Comparison of ENCODE assay signal across 24 cellular contexts in genomic region chr1:162736184-162736583, GRCh38. TPM values are rescaled to one million over a fixed set of nuclear protein-coding genes. Genes with fewer than 3 reads are reported as not detected.
DNase-seq lines count a peak whose midpoint lies in the region; ATAC-seq, FAIRE-seq and TF ChIP-seq lines count a peak whose summit lies in the region.
"Had no signal": no experiment of that assay in that cellular context is flagged by ENCODE, and none has a peak within 500 bp of the region (broad histone marks: within the 10 kb centered on the region; RNA-seq: fewer than 3 reads in every experiment).

No MANE protein-coding gene starts in this region.

- no peaks in the 10 kb centered on the region for H3K27me3 ChIP-seq in GM12878 (replicated peaks in 1 of 2; ENCODE audit: control insufficient read depth in 2 of 2, insufficient read depth in 2 of 2, low read length in 1 of 2)
- H3K27me3 ChIP-seq in stomach smooth muscle (ENCODE audit: control insufficient read depth in 1 of 2, insufficient read depth in 2 of 2, low read length in 2 of 2): no peaks in the 10 kb centered on the region
- H3K27me3 ChIP-seq: BLaER1 treated with 17β-estradiol and CSF1 and Interleukin-3, amounts not matched to agents 10 nM and 100 nM; MG63; Peyer's patch had no signal

- H3K4me1 ChIP-seq in GM12878 (ENCODE audit: control insufficient read depth, insufficient read depth, low read length): peaks cover 11% of the 10 kb centered on the region
- peaks cover 34% of the 10 kb centered on the region for H3K4me1 ChIP-seq in stomach smooth muscle (ENCODE audit: control insufficient read depth, insufficient read depth, low read length)
- H3K4me1 ChIP-seq: BLaER1 treated with 17β-estradiol and CSF1 and Interleukin-3, amounts not matched to agents 10 nM and 100 nM had no signal

- RAD21 ChIA-PET in GM12878 (lab: Charles Lee; ENCODE audit: unreplicated experiment): interaction anchor here (0.7 to 1.3 kb wide), 3 partner anchors 34 to 105 kb away, joined by 3 to 5 read pairs (median 3); no protein-coding TSS in a partner anchor

- no peaks in the 10 kb centered on the region for H3K27me3 Mint-ChIP-seq in activated CD4-positive, alpha-beta T cell treated with anti-CD3 and anti-CD28 coated beads, Interleukin-2, amount 10 ng/mL, durations not matched to agents 7 days and 5 days

- intact Hi-C loops in GM12878 (cut with micrococcal nuclease; ENCODE audit: unreplicated experiment): no loop called here

- H2AFZ ChIP-seq in GM12878 (ENCODE audit: control insufficient read depth, low read depth, low read length): no peak overlapping the region

- H3K79me2 ChIP-seq in GM12878 (ENCODE audit: control insufficient read depth, insufficient read depth, low read length): no peaks in the 10 kb centered on the region

- no peak for TF ChIP-seq POLR2A in GM12878 (IDR thresholded peaks at IDR 0.05; ENCODE audit: low read depth, low read length)

- DNase-seq in GM12878 (ENCODE audit: low read depth, low spot score): no peak
- DNase-seq in NCI-H226: no peak
- no peak for DNase-seq in activated CD4-positive, alpha-beta T cell treated with anti-CD3 and anti-CD28 coated beads, Interleukin-2, amount 10 ng/mL, durations not matched to agents 7 days and 5 days
- DNase-seq in NCI-H146 treated with DMSO at 0.1 percent for 48 hours (lab: John Stamatoyannopoulos, UW; ENCODE audit: unreplicated experiment): no peak
- DNase-seq in amygdala (lab: John Stamatoyannopoulos, UW): no peak
- DNase-seq: AML-193; CD4-positive, alpha-beta T cell; H7; KG1; MG63; NCI-H1105 treated with DMSO at 0.1 percent for 48 hours; NCI-H146; NCI-H2029; NCI-H2227 treated with DMSO at 0.1 percent for 48 hours; NCI-H510A; NCI-H69; OCI-M1; Peyer's patch; SHP77 treated with DMSO at 0.1 percent for 48 hours had no signal

- WGBS in GM12878 (ENCODE audit: insufficient coverage, insufficient replicate concordance, low lambda C conversion rate, missing lambda C conversion rate): 83% methylated on average over 3 of the region's 3 CpGs

- H3K9me3 Mint-ChIP-seq in activated CD4-positive, alpha-beta T cell treated with anti-CD3 and anti-CD28 coated beads, Interleukin-2, amount 10 ng/mL, durations not matched to agents 7 days and 5 days: no peaks in the 10 kb centered on the region
- H3K9me3 Mint-ChIP-seq: CD4-positive, alpha-beta T cell had no signal

- no peaks in the 10 kb centered on the region for H3K4me1 Mint-ChIP-seq in activated CD4-positive, alpha-beta T cell treated with anti-CD3 and anti-CD28 coated beads, Interleukin-2, amount 10 ng/mL, durations not matched to agents 7 days and 5 days

- H3K4me2 ChIP-seq in GM12878 (ENCODE audit: control insufficient read depth, insufficient read depth): peak overlapping the region; percentile 67; the same call in 1 of the 2 replicates
- H3K4me2 ChIP-seq: BLaER1 treated with 17β-estradiol and CSF1 and Interleukin-3, amounts not matched to agents 10 nM and 100 nM had no signal

- SMC1A ChIA-PET in GM12878 (lab: Charles Lee; ENCODE audit: uncharacterized antibody, unreplicated experiment): interaction anchor here (0.6 to 1.4 kb wide), 3 partner anchors 53 to 105 kb away, joined by 3 to 8 read pairs (median 4); no protein-coding TSS in a partner anchor

- H3K36me3 ChIP-seq in GM12878 (ENCODE audit: control insufficient read depth in 2 of 2, insufficient read depth in 2 of 2, low read length in 1 of 2) (no peaks in the 10 kb centered on the region), stomach smooth muscle (ENCODE audit: control insufficient read depth in 2 of 2, insufficient read depth in 2 of 2, low read length in 2 of 2) (peaks cover 0 to 3% of the 10 kb centered on the region in 2 donors)
- H3K36me3 ChIP-seq: BLaER1 treated with 17β-estradiol and CSF1 and Interleukin-3, amounts not matched to agents 10 nM and 100 nM; Peyer's patch had no signal

- ATAC-seq in GM21515 (IDR thresholded peaks at IDR 0.05; ENCODE audit: unreplicated experiment) (peak; percentile 27), GM12878 (no peak)

- CTCF ChIA-PET in GM12878 (lab: Yijun Ruan, JAX): interaction anchor here (0.6 to 1.4 kb wide), 3 partner anchors 103 to 123 kb away, joined by 3 read pairs; no protein-coding TSS in a partner anchor
- CTCF ChIA-PET in activated CD4-positive, alpha-beta T cell treated with anti-CD3 and anti-CD28 coated beads, Interleukin-2, amount 10 ng/mL, durations not matched to agents 7 days and 5 days (lab: Charles Lee): no interaction called here

- H3K9me3 ChIP-seq in GM12878 (replicated peaks; ENCODE audit: control insufficient read depth, insufficient read depth, low read length) (no peaks in the 10 kb centered on the region), stomach smooth muscle (ENCODE audit: control insufficient read depth in 2 of 2, low read length in 2 of 2) (no peaks in the 10 kb centered on the region)
- H3K9me3 ChIP-seq: Peyer's patch had no signal

- TF ChIP-seq EP300 in GM12878 (IDR thresholded peaks at IDR 0.05; ENCODE audit: borderline replicate concordance in 1 of 2, control insufficient read depth in 1 of 2, low read depth in 2 of 2, low read length in 2 of 2): no peak

- no peak for TF ChIP-seq CTCF in GM12878 (IDR thresholded peaks at IDR 0.05 in 2 of 3, conservative IDR thresholded peaks at IDR 0.05 in 1 of 3; ENCODE audit: control insufficient read depth in 2 of 3, extremely low read depth in 1 of 3, insufficient read depth in 1 of 3, low read depth in 3 of 3, low read length in 3 of 3)

- in situ Hi-C loops in GM12878 (cut with MboI): no loop called here

- H3K4me3 Mint-ChIP-seq in activated CD4-positive, alpha-beta T cell treated with anti-CD3 and anti-CD28 coated beads, Interleukin-2, amount 10 ng/mL, durations not matched to agents 7 days and 5 days: no peak overlapping the region
- H3K4me3 Mint-ChIP-seq: CD4-positive, alpha-beta T cell had no signal

- H3K27ac ChIP-seq in GM12878 (ENCODE audit: control insufficient read depth, insufficient read depth): peak overlapping the region; percentile 50; the same call in 1 of the 2 replicates
- H3K27ac ChIP-seq in stomach smooth muscle (ENCODE audit: low read length): peak overlapping the region; percentile 26
- H3K27ac ChIP-seq: BLaER1 treated with 17β-estradiol and CSF1 and Interleukin-3, amounts not matched to agents 10 nM and 100 nM; Peyer's patch had no signal

- no peak for TF ChIP-seq RAD21 in GM12878 (IDR thresholded peaks at IDR 0.05; ENCODE audit: insufficient read depth, low read depth, low read length)

- no TSS peak for BruUV-seq in GM12878 (replicated peaks; lab: Mats Ljungman, UMichigan)

- no peak overlapping the region for H3K4me3 ChIP-seq in GM12878
- H3K4me3 ChIP-seq in stomach smooth muscle (ENCODE audit: low read length in 2 of 2): no peak overlapping the region
- H3K4me3 ChIP-seq: BLaER1 treated with 17β-estradiol and CSF1 and Interleukin-3, amounts not matched to agents 10 nM and 100 nM; MG63; Peyer's patch had no signal

- FAIRE-seq in GM12878 (lab: Jason Lieb, UNC): no peak
- FAIRE-seq: A204.1, D721Med had no signal

- POLR2A ChIA-PET in GM12878 (lab: Charles Lee): no interaction called here
- POLR2A ChIA-PET in activated CD4-positive, alpha-beta T cell treated with anti-CD3 and anti-CD28 coated beads, Interleukin-2, amount 10 ng/mL, durations not matched to agents 7 days and 5 days (lab: Charles Lee): no interaction called here

- no peak overlapping the region for H3K27ac Mint-ChIP-seq in activated CD4-positive, alpha-beta T cell treated with anti-CD3 and anti-CD28 coated beads, Interleukin-2, amount 10 ng/mL, durations not matched to agents 7 days and 5 days
- H3K27ac Mint-ChIP-seq: CD4-positive, alpha-beta T cell had no signal

- H3K36me3 Mint-ChIP-seq in activated CD4-positive, alpha-beta T cell treated with anti-CD3 and anti-CD28 coated beads, Interleukin-2, amount 10 ng/mL, durations not matched to agents 7 days and 5 days (ENCODE audit: low read depth): no peaks in the 10 kb centered on the region

- no peaks in the 10 kb centered on the region for H4K20me1 ChIP-seq in GM12878 (ENCODE audit: control insufficient read depth, insufficient read depth)
- H4K20me1 ChIP-seq: BLaER1 treated with 17β-estradiol and CSF1 and Interleukin-3, amounts not matched to agents 10 nM and 100 nM had no signal

- H3K9ac ChIP-seq in GM12878 (ENCODE audit: control insufficient read depth, insufficient read depth, low read length) (no peak overlapping the region), stomach smooth muscle (ENCODE audit: low read length in 2 of 2) (no peak overlapping the region)
- H3K9ac ChIP-seq: BLaER1 treated with 17β-estradiol and CSF1 and Interleukin-3, amounts not matched to agents 10 nM and 100 nM had no signal

TF ChIP-seq in GM12878, 131 proteins besides CTCF, POLR2A, EP300 and RAD21 (continues in another document):
- TF ChIP-seq ZNF274 (IDR thresholded peaks at IDR 0.05; ENCODE audit: insufficient read depth, insufficient read length) (no peak), NBN (IDR thresholded peaks at IDR 0.05) (no peak), JUND (IDR thresholded peaks at IDR 0.05; ENCODE audit: low read depth, low read length) (no peak), CHD4 (IDR thresholded peaks at IDR 0.05) (no peak), MYC (IDR thresholded peaks at IDR 0.05; ENCODE audit: insufficient read depth, insufficient read length, insufficient replicate concordance, low read length, severe bottlenecking) (no peak), SRF (IDR thresholded peaks at IDR 0.05; ENCODE audit: low read depth in 2 of 2, low read length in 2 of 2) (no peak), POU2F2 (IDR thresholded peaks at IDR 0.05; ENCODE audit: borderline replicate concordance, low read depth, low read length) (no peak), SMC3 (IDR thresholded peaks at IDR 0.05; ENCODE audit: borderline replicate concordance, low read length) (no peak)

RNA-seq across cellular contexts. Expression of gene HSD17B7, which starts 54.3 kb away (rescaled TPM):
- total RNA-seq in GM12878 (2013; cell fraction: nucleolus; rRNA removed): 241 and 243 TPM in 2 replicates
- 42.1 and 53.2 TPM in 2 replicates for total RNA-seq in GM12878 (2014; rRNA removed)
- total RNA-seq in GM12878 (2014; rRNA removed; fragmentation: Illumina TruSeq; extraction: Trizol): 34.5 and 36.2 TPM in 2 replicates
- 27.0 and 35.1 TPM in 2 replicates for total RNA-seq in GM12878 (2021)
- 17.6 TPM for polyA plus RNA-seq in GM12878 (2011; ENCODE audit: low read depth)
- polyA plus RNA-seq in GM12878 (2011; rRNA removed): 84.1 and 88.1 TPM in 2 replicates
- polyA plus RNA-seq in GM12878 (2011; cell fraction: cytosol; rRNA removed): 58.2 and 61.7 TPM in 2 replicates
- 115 and 160 TPM in 2 replicates for polyA plus RNA-seq in GM12878 (2011; cell fraction: nucleus; rRNA removed)
- 24.3 and 31.2 TPM in 2 replicates for polyA plus RNA-seq in GM12878 (2012)
- 35.7 and 42.2 TPM in 2 replicates for polyA plus RNA-seq in GM12878 (2014; fragmentation: Illumina TruSeq; extraction: Trizol)
- 10 to 100 TPM; 37.2 to 45.6 TPM for polyA plus RNA-seq in GM12878 (2014; fragmentation: Nextera tagmentation; extraction: Ambion mirVana)
- polyA plus RNA-seq in GM12878 (2014; rRNA removed): 34.6 and 36.9 TPM in 2 replicates
- 10 to 100 TPM; 32.9 to 35.2 TPM for polyA plus RNA-seq in GM12878 (2016; fragmentation: Nextera tagmentation; extraction: Ambion mirVana)
- polyA minus RNA-seq in GM12878 (2011; rRNA and poly(A)+ RNA removed): 65.3 and 78.6 TPM in 2 replicates
- 12.2 and 19.8 TPM in 2 replicates for polyA minus RNA-seq in GM12878 (2011; cell fraction: cytosol; rRNA and poly(A)+ RNA removed)
- polyA minus RNA-seq in GM12878 (2011; cell fraction: nucleus; rRNA and poly(A)+ RNA removed): 134 and 184 TPM in 2 replicates
- total RNA-seq in activated CD4-positive, alpha-beta T cell treated with anti-CD3 and anti-CD28 coated beads, Interleukin-2, amount 10 ng/mL, durations not matched to agents 7 days and 5 days: 10 to 100 TPM; 22.5 to 23.8 TPM
